In genomic region chr1:153397056-153397923, GRCh38 we compare ENCODE assay signal across 23 cellular contexts. TPM values are rescaled to one million over a fixed set of nuclear protein-coding genes. Genes with fewer than 3 reads are reported as not detected.
"Had no signal": no experiment of that assay in that cellular context is flagged by ENCODE, and none has a peak within 500 bp of the region (broad histone marks: within the 10 kb centered on the region; RNA-seq: fewer than 3 reads in every experiment).

No MANE protein-coding gene starts in this region.

- H3K4me1 Mint-ChIP-seq: activated CD4-positive, alpha-beta memory T cell treated with anti-CD3 and anti-CD28 coated beads, Interleukin-2, amount 10 ng/mL, durations not matched to agents 7 days and 5 days; activated naive CD4-positive, alpha-beta T cell treated with anti-CD3 and anti-CD28 coated beads, Interleukin-2, amount 50 U/mL, for 24 hours; nephron progenitor cell had no signal

- H3K9me3 Mint-ChIP-seq: activated CD4-positive, alpha-beta memory T cell treated with anti-CD3 and anti-CD28 coated beads, Interleukin-2, amount 10 ng/mL, durations not matched to agents 7 days and 5 days; activated naive CD4-positive, alpha-beta T cell treated with anti-CD3 and anti-CD28 coated beads, Interleukin-2, amount 50 U/mL, for 24 hours; activated T-cell treated with anti-CD3 and anti-CD28 coated beads, Interleukin-2, amount 50 U/mL, for 4 hours; stimulated activated naive CD8-positive, alpha-beta T cell treated with anti-CD3 and anti-CD28 coated beads, Interleukin-15, Interleukin-2, amounts not matched to agents 100 ng/mL and 50 ng/mL, for 24 hours; T-helper 1 cell treated with Interleukin-12 subunit alpha and Interleukin-12 subunit beta and Interleukin-4 antibody, amounts not matched to agents 30 μg/mL and 1 μg/mL, for 36 hours; WTC11 had no signal

- H3K9me3 ChIP-seq: adrenal gland, esophagus squamous epithelium, psoas muscle, right lobe of liver, upper lobe of right lung had no signal

- H3K4me1 ChIP-seq: adrenal gland, psoas muscle, right lobe of liver, upper lobe of right lung had no signal

- H3K27ac Mint-ChIP-seq: activated CD4-positive, alpha-beta memory T cell treated with anti-CD3 and anti-CD28 coated beads, Interleukin-2, amount 10 ng/mL, durations not matched to agents 7 days and 5 days; activated naive CD4-positive, alpha-beta T cell treated with anti-CD3 and anti-CD28 coated beads, Interleukin-2, amount 50 U/mL, for 24 hours; nephron progenitor cell; stimulated activated naive CD8-positive, alpha-beta T cell treated with anti-CD3 and anti-CD28 coated beads, Interleukin-15, Interleukin-2, amounts not matched to agents 100 ng/mL and 50 ng/mL, for 24 hours; T-helper 1 cell treated with Interleukin-12 subunit alpha and Interleukin-12 subunit beta and Interleukin-4 antibody, amounts not matched to agents 30 μg/mL and 1 μg/mL, for 36 hours; WTC11 had no signal

- H3K27ac ChIP-seq: adrenal gland, esophagus squamous epithelium, psoas muscle, right lobe of liver, upper lobe of right lung had no signal

- H3K4me3 Mint-ChIP-seq: activated CD4-positive, alpha-beta memory T cell treated with anti-CD3 and anti-CD28 coated beads, Interleukin-2, amount 10 ng/mL, durations not matched to agents 7 days and 5 days; activated naive CD4-positive, alpha-beta T cell treated with anti-CD3 and anti-CD28 coated beads, Interleukin-2, amount 50 U/mL, for 24 hours; activated T-cell treated with anti-CD3 and anti-CD28 coated beads, Interleukin-2, amount 50 U/mL, for 4 hours; nephron progenitor cell; stimulated activated naive CD8-positive, alpha-beta T cell treated with anti-CD3 and anti-CD28 coated beads, Interleukin-15, Interleukin-2, amounts not matched to agents 100 ng/mL and 50 ng/mL, for 24 hours; T-helper 1 cell treated with Interleukin-12 subunit alpha and Interleukin-12 subunit beta and Interleukin-4 antibody, amounts not matched to agents 30 μg/mL and 1 μg/mL, for 36 hours; WTC11 had no signal

- ATAC-seq: activated T-cell treated with anti-CD3 and anti-CD28 coated beads, Interleukin-2, amount 50 U/mL, for 4 hours; psoas muscle; right lobe of liver; upper lobe of right lung; WTC11 had no signal

- H3K36me3 Mint-ChIP-seq: activated naive CD4-positive, alpha-beta T cell treated with anti-CD3 and anti-CD28 coated beads, Interleukin-2, amount 50 U/mL, for 24 hours; WTC11 had no signal

- H3K27me3 ChIP-seq: adrenal gland, right lobe of liver, upper lobe of right lung had no signal

- H3K4me3 ChIP-seq: adrenal gland, esophagus squamous epithelium, psoas muscle, right lobe of liver, upper lobe of right lung had no signal

- DNase-seq: activated CD4-positive, alpha-beta memory T cell treated with anti-CD3 and anti-CD28 coated beads, Interleukin-2, amount 10 ng/mL, durations not matched to agents 7 days and 5 days; activated CD4-positive, alpha-beta T cell treated with anti-CD3 and anti-CD28 coated beads for 4 hours; activated effector memory CD4-positive, alpha-beta T cell treated with Interleukin-2 at 50 U/mL for 16 hours; activated T-cell treated with anti-CD3 and anti-CD28 coated beads, Interleukin-2, amount 50 U/mL, for 4 hours; adrenal gland; esophagus squamous epithelium; hippocampal formation; kidney glomerular epithelial cell; nephron progenitor cell; psoas muscle; right lobe of liver; upper lobe of right lung had no signal

- H3K36me3 ChIP-seq: adrenal gland, esophagus squamous epithelium, right lobe of liver, upper lobe of right lung had no signal

RNA-seq across cellular contexts. Expression of gene S100A8, which starts 6.4 kb away (rescaled TPM):
- total RNA-seq: activated CD4-positive, alpha-beta memory T cell treated with anti-CD3 and anti-CD28 coated beads, Interleukin-2, amount 10 ng/mL, durations not matched to agents 7 days and 5 days; activated T-cell treated with anti-CD3 and anti-CD28 coated beads, Interleukin-2, amount 50 U/mL, for 4 hours; endothelial cell of umbilical vein; fibroblast of villous mesenchyme; glomerular endothelial cell; osteoblast; WTC11 had no signal

RNA-seq across cellular contexts. Expression of gene S100A7A, which starts 19.0 kb away (rescaled TPM):
- total RNA-seq: activated CD4-positive, alpha-beta memory T cell treated with anti-CD3 and anti-CD28 coated beads, Interleukin-2, amount 10 ng/mL, durations not matched to agents 7 days and 5 days; activated T-cell treated with anti-CD3 and anti-CD28 coated beads, Interleukin-2, amount 50 U/mL, for 4 hours; adrenal gland; endothelial cell of umbilical vein; fibroblast of villous mesenchyme; glomerular endothelial cell; lower leg skin; mesenteric fat pad; osteoblast; psoas muscle; right lobe of liver; temporal lobe; upper lobe of right lung; WTC11 had no signal

RNA-seq across cellular contexts. Expression of gene S100A12, which starts 21.9 kb away (rescaled TPM):
- total RNA-seq: activated CD4-positive, alpha-beta memory T cell treated with anti-CD3 and anti-CD28 coated beads, Interleukin-2, amount 10 ng/mL, durations not matched to agents 7 days and 5 days; activated T-cell treated with anti-CD3 and anti-CD28 coated beads, Interleukin-2, amount 50 U/mL, for 4 hours; endothelial cell of umbilical vein; fibroblast of villous mesenchyme; glomerular endothelial cell; osteoblast; WTC11 had no signal

RNA-seq across cellular contexts. Expression of gene S100A9, which starts 39.6 kb away (rescaled TPM):
- total RNA-seq: endothelial cell of umbilical vein, fibroblast of villous mesenchyme, glomerular endothelial cell had no signal

RNA-seq across cellular contexts. Expression of gene PGLYRP4, which starts 48.6 kb away (rescaled TPM):
- total RNA-seq: activated CD4-positive, alpha-beta memory T cell treated with anti-CD3 and anti-CD28 coated beads, Interleukin-2, amount 10 ng/mL, durations not matched to agents 7 days and 5 days; activated T-cell treated with anti-CD3 and anti-CD28 coated beads, Interleukin-2, amount 50 U/mL, for 4 hours; adrenal gland; endothelial cell of umbilical vein; fibroblast of villous mesenchyme; glomerular endothelial cell; mesenteric fat pad; osteoblast; psoas muscle; right lobe of liver; temporal lobe; upper lobe of right lung; WTC11 had no signal
